In genomic region chr6:42451146-42451594, GRCh38 we compare ENCODE assay signal across 9 cellular contexts. TPM values are rescaled to one million over a fixed set of nuclear protein-coding genes. Genes with fewer than 3 reads are reported as not detected.
DNase-seq lines count a peak whose midpoint lies in the region; ATAC-seq and TF ChIP-seq lines count a peak whose summit lies in the region.
"Had no signal": no experiment of that assay in that cellular context is flagged by ENCODE, and none has a peak within 500 bp of the region (broad histone marks: within the 10 kb centered on the region; RNA-seq: fewer than 3 reads in every experiment).

No MANE protein-coding gene starts in this region.

- H3K79me2 ChIP-seq in osteoblast (ENCODE audit: insufficient read depth, low read length): peaks cover 56% of the 10 kb centered on the region

- peak; percentile 28 for DNase-seq in activated T-cell treated with anti-CD3 and anti-CD28 coated beads, Interleukin-2, amount 50 U/mL, for 1 hour
- DNase-seq in activated T-cell treated with anti-CD3 and anti-CD28 coated beads for 4 hours (no peak), RWPE1 (ENCODE audit: low spot score) (no peak), osteoblast (ENCODE audit: insufficient read length, low spot score, missing footprints) (no peak)
- DNase-seq in effector memory CD4-positive, alpha-beta T cell: no peak

- H3K4me3 ChIP-seq in effector memory CD4-positive, alpha-beta T cell (ENCODE audit: insufficient read depth, low read depth, low read length, poor library complexity, severe bottlenecking): peak overlapping the region; percentile 95
- H3K4me3 ChIP-seq in osteoblast (ENCODE audit: insufficient read depth, low read length): peak overlapping the region; percentile 90

- no peaks in the 10 kb centered on the region for H3K36me3 ChIP-seq in effector memory CD4-positive, alpha-beta T cell (ENCODE audit: control insufficient read depth, insufficient read depth, low read length)
- no peaks in the 10 kb centered on the region for H3K36me3 ChIP-seq in osteoblast (ENCODE audit: insufficient read depth, low read length)

- H2AFZ ChIP-seq in osteoblast (ENCODE audit: low read length): peak overlapping the region; percentile 90

- H3K9me3 ChIP-seq in effector memory CD4-positive, alpha-beta T cell (ENCODE audit: control insufficient read depth, low read length): no peaks in the 10 kb centered on the region
- H3K9me3 ChIP-seq in osteoblast (ENCODE audit: low read depth, low read length): no peaks in the 10 kb centered on the region

- H3K27me3 ChIP-seq in effector memory CD4-positive, alpha-beta T cell (replicated peaks; ENCODE audit: control insufficient read depth, insufficient read depth, low read length, poor library complexity, severe bottlenecking): no peaks in the 10 kb centered on the region
- H3K27me3 ChIP-seq in osteoblast (ENCODE audit: insufficient read depth, low read length): no peaks in the 10 kb centered on the region

- no peak for TF ChIP-seq CTCF in RWPE1 (conservative IDR thresholded peaks at IDR 0.05; ENCODE audit: low read depth)
- no peak for TF ChIP-seq CTCF in osteoblast (IDR thresholded peaks at IDR 0.05; ENCODE audit: extremely low read depth, low read depth, low read length)

- peak overlapping the region; percentile 98 for H3K4me2 ChIP-seq in osteoblast (ENCODE audit: insufficient read depth, low read length)

- CTCF ChIA-PET in RWPE1 (lab: Yijun Ruan, JAX): interaction anchor here (0.7 to 0.9 kb wide), 2 partner anchors 97 to 200 kb away, joined by 4 to 6 read pairs; no protein-coding TSS in a partner anchor

- peaks cover 15% of the 10 kb centered on the region for H3K4me1 ChIP-seq in effector memory CD4-positive, alpha-beta T cell (ENCODE audit: control insufficient read depth, insufficient read depth, low read length, poor library complexity, severe bottlenecking)
- peaks cover 31% of the 10 kb centered on the region for H3K4me1 ChIP-seq in osteoblast (ENCODE audit: insufficient read depth, low read length)

- H4K20me1 ChIP-seq in osteoblast (ENCODE audit: insufficient read depth, low read length): peaks cover 3% of the 10 kb centered on the region

- POLR2A ChIA-PET in RWPE1 (lab: Yijun Ruan, JAX; ENCODE audit: low non-redundant PET): interaction anchor here (0.6 to 1.5 kb wide), 4 partner anchors 47 to 212 kb away, joined by 3 to 10 read pairs (median 7); no protein-coding TSS in a partner anchor

- H3K27ac ChIP-seq in RWPE1 (peak overlapping the region; percentile 98), osteoblast (ENCODE audit: low read depth, low read length) (peak overlapping the region; percentile 51)
- peak overlapping the region; percentile 54 for H3K27ac ChIP-seq in effector memory CD4-positive, alpha-beta T cell (ENCODE audit: insufficient read depth, low read length, poor library complexity, severe bottlenecking)

- no peak for ATAC-seq in HG03135 (IDR thresholded peaks at IDR 0.05; ENCODE audit: unreplicated experiment)
- no peak for ATAC-seq in GM19397 (IDR thresholded peaks at IDR 0.05; ENCODE audit: unreplicated experiment)
- no peak for ATAC-seq in HG03196 (IDR thresholded peaks at IDR 0.05; ENCODE audit: unreplicated experiment)

RNA-seq across cellular contexts. Expression of gene TRERF1, which starts 0.6 kb away (rescaled TPM):
- total RNA-seq in osteoblast: 3.8 and 4.7 TPM in 2 replicates
- total RNA-seq: dermis microvascular lymphatic vessel endothelial cell had no signal
